Comparison of ENCODE assay signal across 9 cellular contexts in genomic region chr5:113202904-113203716, GRCh38.
A peak's percentile ranks its signal among the peaks of the same experiment; 100 is the strongest.
DNase-seq lines count a peak whose midpoint lies in the region; ATAC-seq, FAIRE-seq and TF ChIP-seq lines count a peak whose summit lies in the region.
"Had no signal": no experiment of that assay in that cellular context is flagged by ENCODE, and none has a peak within 500 bp of the region (broad histone marks: within the 10 kb centered on the region; RNA-seq: fewer than 3 reads in every experiment).

No MANE protein-coding gene starts in this region.

- no peaks in the 10 kb centered on the region for H3K27me3 ChIP-seq in tibial nerve

- TF ChIP-seq CTCF in cardiac fibroblast (IDR thresholded peaks at IDR 0.05; ENCODE audit: low read depth, low read length): no peak
- TF ChIP-seq CTCF in tibial nerve (IDR thresholded peaks at IDR 0.05): no peak
- TF ChIP-seq CTCF in omental fat pad (IDR thresholded peaks at IDR 0.05): no peak

- H3K27ac ChIP-seq in tibial nerve: peak overlapping the region in 3 of 4 donors; percentile 25 to 76 (median 71)

- no peaks in the 10 kb centered on the region for H3K36me3 ChIP-seq in tibial nerve

- peaks cover 0 to 53% (median 11%) of the 10 kb centered on the region in 4 donors for H3K4me1 ChIP-seq in tibial nerve

- no peak for FAIRE-seq in H54 (lab: Jason Lieb, UNC)

- no peaks in the 10 kb centered on the region for H3K9me3 ChIP-seq in tibial nerve

- WGBS in tibial nerve, 2 donors: 44 to 58% methylated on average over 25 of the region's 25 CpGs

- DNase-seq in HuH-7 (ENCODE audit: low spot score) (peak; percentile 62), cardiac fibroblast (ENCODE audit: low read depth in 2 of 2) (peak; percentile 68 to 83), left lobe of liver (ENCODE audit: low spot score) (peak; percentile 98), tibial nerve (ENCODE audit: low spot score in 2 of 2) (peak in 1 of 2 donors; percentile 20), H54 (ENCODE audit: insufficient read length, low spot score) (no peak), omental fat pad (ENCODE audit: low spot score) (no peak), RKO (ENCODE audit: low spot score) (no peak)
- no peak for DNase-seq in stimulated activated CD4-positive, alpha-beta T cell treated with anti-CD3 and anti-CD28 coated beads, Interleukin-2, amount 100 ng/mL, for 48 hours
- DNase-seq: activated naive CD8-positive, alpha-beta T cell treated with anti-CD3 and anti-CD28 coated beads, Interleukin-2, amount 10 ng/mL, durations not matched to agents 7 days and 5 days had no signal

- no peak for TF ChIP-seq POLR2A in tibial nerve (IDR thresholded peaks at IDR 0.05)
- TF ChIP-seq POLR2A in H54 (IDR thresholded peaks at IDR 0.05; ENCODE audit: low read depth, low read length): no peak

- peak; percentile 77 for ATAC-seq in left lobe of liver
- no peak for ATAC-seq in omental fat pad (ENCODE audit: low FRiP score)

- TF ChIP-seq EP300 in tibial nerve (IDR thresholded peaks at IDR 0.05): peak in 1 of 2 donors; percentile 28

- H3K4me3 ChIP-seq in cardiac fibroblast (replicated peaks in 1 of 2; ENCODE audit: low read depth in 2 of 2, low read length in 2 of 2): no peak overlapping the region
- H3K4me3 ChIP-seq in tibial nerve: peak overlapping the region in 3 of 4 donors; percentile 13 to 32 (median 16)

Comparison
In these comparisons a context has a peak if more than half of its experiments do, and no peak if none do; other contexts are left out.
1. DNase-seq: peak in HuH-7 (single experiment), cardiac fibroblast (2 of 2) and left lobe of liver (single experiment); none in H54 (single experiment), omental fat pad (single experiment), stimulated activated CD4-positive, alpha-beta T cell treated with anti-CD3 and anti-CD28 coated beads, Interleukin-2, amount 100 ng/mL, for 48 hours (0 of 2) and RKO (single experiment).
2. H3K4me3 ChIP-seq: peak in tibial nerve (3 of 4); none in cardiac fibroblast (0 of 2).